17 cellular contexts compared by ENCODE assay signal in genomic region chr19:9801976-9802375, GRCh38. TPM values are rescaled to one million over a fixed set of nuclear protein-coding genes. Genes with fewer than 3 reads are reported as not detected.
DNase-seq lines count a peak whose midpoint lies in the region; ATAC-seq, FAIRE-seq and TF ChIP-seq lines count a peak whose summit lies in the region.
"Had no signal": no experiment of that assay in that cellular context is flagged by ENCODE, and none has a peak within 500 bp of the region (broad histone marks: within the 10 kb centered on the region; RNA-seq: fewer than 3 reads in every experiment).

No MANE protein-coding gene starts in this region.

- H3K27me3 Mint-ChIP-seq in H9 (ENCODE audit: low read depth) = no peaks in the 10 kb centered on the region
- H3K27me3 Mint-ChIP-seq: CD4-positive, alpha-beta memory T cell had no signal

- H3K9me1 ChIP-seq in K562 (ENCODE audit: control insufficient read depth, insufficient read depth, low read length) = no peaks in the 10 kb centered on the region

- in situ Hi-C loops in K562 (cut with MboI) = no loop called here

- no peak overlapping the region for H3K27ac Mint-ChIP-seq in H9

- H3K23ac ChIP-seq in H9 (ENCODE audit: insufficient read length, low read depth, low read length) = no peak overlapping the region

- H3K9me3 ChIP-seq in H9 (ENCODE audit: control insufficient read depth, low read depth, low read length) (no peaks in the 10 kb centered on the region), K562 (replicated peaks; ENCODE audit: control insufficient read depth, insufficient read depth, low read depth, low read length) (no peaks in the 10 kb centered on the region)
- H3K9me3 ChIP-seq: BE2C, Caco-2 had no signal

- no peaks in the 10 kb centered on the region for H3K4me1 ChIP-seq in H9 (ENCODE audit: insufficient read depth, low read length)
- no peaks in the 10 kb centered on the region for H3K4me1 ChIP-seq in K562 (replicated peaks in 1 of 2; ENCODE audit: control insufficient read depth in 2 of 2, insufficient read depth in 2 of 2, low read length in 2 of 2)
- H3K4me1 ChIP-seq: BE2C, Caco-2 had no signal

- TF ChIP-seq CTCF in H9 (conservative IDR thresholded peaks at IDR 0.05) (no peak), K562 (IDR thresholded peaks at IDR 0.05 in 2 of 3, conservative IDR thresholded peaks at IDR 0.05 in 1 of 3; ENCODE audit: insufficient read depth in 2 of 3, low read depth in 1 of 3, low read length in 3 of 3) (no peak), GM10266 (IDR thresholded peaks at IDR 0.05; ENCODE audit: control insufficient read depth, insufficient read depth, low read depth, missing control alignments) (no peak)

- H4K8ac ChIP-seq in H9 (replicated peaks; ENCODE audit: insufficient read length, low read depth, low read length) = no peak overlapping the region

- TF ChIP-seq POLR2A in K562 (conservative IDR thresholded peaks at IDR 0.05) = no peak

- FAIRE-seq in K562 (lab: Jason Lieb, UNC) = no peak
- FAIRE-seq: A204.1 had no signal

- ATAC-seq in K562 = peak; percentile 53; the same call in 2 of the 3 replicates
- ATAC-seq in HG02840 (IDR thresholded peaks at IDR 0.05; ENCODE audit: low FRiP score, unreplicated experiment) = no peak
- no peak for ATAC-seq in HG03442 (IDR thresholded peaks at IDR 0.05; ENCODE audit: unreplicated experiment)
- no peak for ATAC-seq in HG02938 (IDR thresholded peaks at IDR 0.05; ENCODE audit: unreplicated experiment)

- DNase-seq in ELF-1 (ENCODE audit: low read depth, low spot score) (peak; percentile 47), H9 (peak; percentile 69), K562 (ENCODE audit: extremely low read depth in 1 of 4, low spot score in 3 of 4) (peak in 2 of 4 experiments; percentile 37 to 38), iPS-NIHi7 (ENCODE audit: extremely low spot score) (peak; percentile 62), GM10266 (ENCODE audit: extremely low spot score) (no peak)
- DNase-seq: BE2C; Caco-2; CD4-positive, alpha-beta memory T cell; DND-41; GF-D8; KG1 had no signal

- WGBS in H9 (ENCODE audit: extremely low coverage, insufficient read length, low lambda C conversion rate) = no CpG with 5 or more reads among the region's 10 CpGs
- 74% methylated on average over 10 of the region's 10 CpGs for WGBS in K562 (ENCODE audit: insufficient coverage, low coverage, missing lambda C conversion rate)

- no peak overlapping the region for H2AK5ac ChIP-seq in H9 (ENCODE audit: insufficient read length, low read length)

- H2BK15ac ChIP-seq in H9 (ENCODE audit: low read depth, low read length) = no peak overlapping the region

- no peaks in the 10 kb centered on the region for H3K79me1 ChIP-seq in H9 (ENCODE audit: insufficient read depth, low read depth, low read length, poor library complexity, severe bottlenecking)

- no peak overlapping the region for H3K14ac ChIP-seq in H9 (ENCODE audit: insufficient read depth, low read length)

- no peak overlapping the region for H2BK12ac ChIP-seq in H9 (ENCODE audit: insufficient read length, low read depth, low read length)

- no peaks in the 10 kb centered on the region for H3K9me3 Mint-ChIP-seq in H9
- H3K9me3 Mint-ChIP-seq: CD4-positive, alpha-beta memory T cell had no signal

- no peak overlapping the region for H3K4me2 ChIP-seq in H9 (ENCODE audit: insufficient read depth, insufficient read length, low read length)
- no peak overlapping the region for H3K4me2 ChIP-seq in K562 (ENCODE audit: insufficient read depth, low read length)

- no peak overlapping the region for H2BK5ac ChIP-seq in H9 (ENCODE audit: insufficient read length, low read length)

- H3K4ac ChIP-seq in H9 (ENCODE audit: low read depth, low read length) = no peak overlapping the region

- no peak overlapping the region for H3T11ph ChIP-seq in H9 (ENCODE audit: low read length)

- no peak overlapping the region for H3K27ac ChIP-seq in H9 (ENCODE audit: insufficient read length, low read depth, low read length)
- no peak overlapping the region for H3K27ac ChIP-seq in K562 (ENCODE audit: extremely low read depth, low read depth, low read length)
- H3K27ac ChIP-seq: C4-2B, HL-60 had no signal

- no peak overlapping the region for H2BK120ac ChIP-seq in H9 (ENCODE audit: low read depth, low read length, poor library complexity, severe bottlenecking)

- no TSS peak for BruUV-seq in K562 (replicated peaks; lab: Mats Ljungman, UMichigan)

- no peaks in the 10 kb centered on the region for H3K23me2 ChIP-seq in H9 (ENCODE audit: insufficient read length, low read depth, low read length, poor library complexity, severe bottlenecking)

- no peak overlapping the region for H4K5ac ChIP-seq in H9 (ENCODE audit: insufficient read length, low read depth, low read length)

- H3K4me3 ChIP-seq in K562 = no peak overlapping the region

- no peak overlapping the region for H3K18ac ChIP-seq in H9 (ENCODE audit: insufficient read length, low read depth, low read length)

- no peaks in the 10 kb centered on the region for H4K20me1 ChIP-seq in H9 (ENCODE audit: control insufficient read depth, insufficient read depth, insufficient read length)
- H4K20me1 ChIP-seq in K562 (replicated peaks; ENCODE audit: control insufficient read depth, insufficient read depth, low read length) = no peaks in the 10 kb centered on the region

- H3K9ac ChIP-seq in H9 (ENCODE audit: extremely low read depth, insufficient read length, low read length) (no peak overlapping the region), K562 (ENCODE audit: insufficient read depth in 1 of 2, low read depth in 2 of 2, low read length in 2 of 2) (no peak overlapping the region)

- no peak overlapping the region for H2BK20ac ChIP-seq in H9 (ENCODE audit: low read depth, low read length, poor library complexity, severe bottlenecking)

- H2AFZ ChIP-seq in H9 (ENCODE audit: low read length) (no peak overlapping the region), K562 (ENCODE audit: low read depth, low read length) (no peak overlapping the region)

- intact Hi-C loops in K562 (cut with micrococcal nuclease) = no loop called here

- H3K56ac ChIP-seq in H9 (ENCODE audit: insufficient read length, low read depth, low read length) = no peak overlapping the region

- POLR2A ChIA-PET in K562 (lab: Yijun Ruan, JAX) = no interaction called here

- CTCF ChIA-PET in K562 (lab: Yijun Ruan, JAX; ENCODE audit: low intra/inter-chr PET ratio) = no interaction called here

- no peak overlapping the region; a peak in 1 of 5 replicates for H3K4me3 Mint-ChIP-seq in H9
- H3K4me3 Mint-ChIP-seq: CD4-positive, alpha-beta memory T cell had no signal

- H3K27me3 ChIP-seq in H9 (ENCODE audit: insufficient read depth, low read length) (no peaks in the 10 kb centered on the region), K562 (ENCODE audit: control insufficient read depth in 2 of 2, insufficient read depth in 2 of 2, low read length in 2 of 2) (no peaks in the 10 kb centered on the region)
- H3K27me3 ChIP-seq: BE2C had no signal

- H3K36me3 Mint-ChIP-seq in H9 (ENCODE audit: insufficient read depth in 1 of 3, low read depth in 3 of 3) = peaks cover 2 to 3% (median 2%) of the 10 kb centered on the region in 3 experiments; a peak in 5 of 7 replicates
- H3K36me3 Mint-ChIP-seq: CD4-positive, alpha-beta memory T cell had no signal

- H4K91ac ChIP-seq in H9 (ENCODE audit: insufficient read length, low read depth, low read length) = no peak overlapping the region

- H3K79me2 ChIP-seq in H9 (ENCODE audit: insufficient read depth, low read length) (no peaks in the 10 kb centered on the region), K562 (ENCODE audit: control insufficient read depth, insufficient read depth, low read length) (no peaks in the 10 kb centered on the region)

- H3K4me1 Mint-ChIP-seq in H9 = no peaks in the 10 kb centered on the region

- TF ChIP-seq EP300 in K562 (IDR thresholded peaks at IDR 0.05; ENCODE audit: low read length) = no peak

- H3K36me3 ChIP-seq in K562 (ENCODE audit: control insufficient read depth, insufficient read depth, low read length) = peaks cover 3% of the 10 kb centered on the region; the same call in 1 of the 3 replicates
- H3K36me3 ChIP-seq: BE2C had no signal

- TF ChIP-seq RAD21 in K562 (CRISPR knock-in tag; conservative IDR thresholded peaks at IDR 0.05 in 1 of 2, IDR thresholded peaks at IDR 0.05 in 1 of 2) = no peak

RNA-seq across cellular contexts. Expression of gene FBXL12, which starts 16.9 kb away (rescaled TPM):
- total RNA-seq in H9 (2021) = 31.8 and 34.9 TPM in 2 replicates
- 51.6 and 99.0 TPM in 2 replicates for total RNA-seq in K562 (2011; cell fraction: chromatin; rRNA removed; ENCODE audit: low replicate concordance)
- 82.6 and 111 TPM in 2 replicates for total RNA-seq in K562 (2011; cell fraction: nucleolus; rRNA removed)
- total RNA-seq in K562 (2011; cell fraction: nucleoplasm; rRNA removed) = 71.9 and 76.0 TPM in 2 replicates
- total RNA-seq in K562 (2014; rRNA removed) = 28.4 and 36.6 TPM in 2 replicates
- 11.8 and 12.8 TPM in 2 replicates for total RNA-seq in K562 (2014; rRNA removed; fragmentation: Illumina TruSeq; extraction: Trizol)
- 20.0 and 20.1 TPM in 2 replicates for total RNA-seq in K562 (2015; rRNA removed; fragmentation: Illumina TruSeq; extraction: Trizol)
- total RNA-seq in K562 (2021) = 37.1 and 37.7 TPM in 2 replicates
- 27.1 and 34.2 TPM in 2 replicates for polyA plus RNA-seq in K562 (2011; rRNA removed)
- 35.0 and 92.1 TPM in 2 replicates for polyA plus RNA-seq in K562 (2011; cell fraction: cytosol; rRNA removed)
- 50.1 and 90.2 TPM in 2 replicates for polyA plus RNA-seq in K562 (2011; cell fraction: nucleus; rRNA removed)
- polyA plus RNA-seq in K562 (2012) = 28.2 and 35.5 TPM in 2 replicates
- polyA plus RNA-seq in K562 (2014; fragmentation: Illumina TruSeq; extraction: Trizol) = 26.5 and 37.4 TPM in 2 replicates
- polyA plus RNA-seq in K562 (2014; fragmentation: Nextera tagmentation; extraction: Ambion mirVana) = 1 to 10 TPM; 2.7 to 3.9 TPM
- polyA plus RNA-seq in K562 (2014; rRNA removed) = 39.8 and 40.5 TPM in 2 replicates
- 9.5 and 11.8 TPM in 2 replicates for polyA minus RNA-seq in K562 (2011; rRNA and poly(A)+ RNA removed)
- polyA minus RNA-seq in K562 (2011; cell fraction: cytosol; rRNA and poly(A)+ RNA removed) = 18.6 and 19.3 TPM in 2 replicates
- 32.0 and 33.4 TPM in 2 replicates for polyA minus RNA-seq in K562 (2011; cell fraction: nucleus; rRNA and poly(A)+ RNA removed)

RNA-seq across cellular contexts. Expression of gene UBL5, which starts 25.7 kb away (rescaled TPM):
- total RNA-seq in H9 (2021) (393 and 405 TPM in 2 replicates), K562 (2014; rRNA removed) (424 and 564 TPM in 2 replicates), K562 (2014; rRNA removed; fragmentation: Illumina TruSeq; extraction: Trizol) (465 and 492 TPM in 2 replicates), K562 (2015; rRNA removed; fragmentation: Illumina TruSeq; extraction: Trizol) (383 and 410 TPM in 2 replicates), K562 (2021) (489 and 520 TPM in 2 replicates)
- 39.7 and 67.9 TPM in 2 replicates for total RNA-seq in K562 (2011; cell fraction: chromatin; rRNA removed; ENCODE audit: low replicate concordance)
- 97.9 and 112 TPM in 2 replicates for total RNA-seq in K562 (2011; cell fraction: nucleolus; rRNA removed)
- total RNA-seq in K562 (2011; cell fraction: nucleoplasm; rRNA removed) = 87.5 and 111 TPM in 2 replicates
- polyA plus RNA-seq in K562 (2011; rRNA removed) (833 and 989 TPM in 2 replicates), K562 (2014; fragmentation: Illumina TruSeq; extraction: Trizol) (602 and 613 TPM in 2 replicates), K562 (2014; fragmentation: Nextera tagmentation; extraction: Ambion mirVana) (1,000 to 10,000 TPM in 1 of 2 experiments, 100 to 1,000 TPM in 1; 995 to 1,140 TPM), K562 (2014; rRNA removed) (1,210 and 1,266 TPM in 2 replicates)
- polyA plus RNA-seq in K562 (2011; cell fraction: cytosol; rRNA removed) = 727 and 1,456 TPM in 2 replicates
- polyA plus RNA-seq in K562 (2011; cell fraction: nucleus; rRNA removed) = 352 and 598 TPM in 2 replicates
- polyA plus RNA-seq in K562 (2012) = 383 and 1,143 TPM in 2 replicates
- polyA minus RNA-seq in K562 (2011; rRNA and poly(A)+ RNA removed) = 303 and 304 TPM in 2 replicates
- 86.1 and 91.4 TPM in 2 replicates for polyA minus RNA-seq in K562 (2011; cell fraction: cytosol; rRNA and poly(A)+ RNA removed)
- polyA minus RNA-seq in K562 (2011; cell fraction: nucleus; rRNA and poly(A)+ RNA removed) = 33.3 and 49.1 TPM in 2 replicates

RNA-seq across cellular contexts. Expression of gene PIN1, which starts 33.1 kb away (rescaled TPM):
- total RNA-seq in H9 (2021) = 106 and 110 TPM in 2 replicates
- 28.9 and 74.2 TPM in 2 replicates for total RNA-seq in K562 (2011; cell fraction: chromatin; rRNA removed; ENCODE audit: low replicate concordance)
- 53.7 and 55.2 TPM in 2 replicates for total RNA-seq in K562 (2011; cell fraction: nucleolus; rRNA removed)
- total RNA-seq in K562 (2011; cell fraction: nucleoplasm; rRNA removed) = 39.3 and 42.7 TPM in 2 replicates
- total RNA-seq in K562 (2014; rRNA removed) = 178 and 240 TPM in 2 replicates
- total RNA-seq in K562 (2014; rRNA removed; fragmentation: Illumina TruSeq; extraction: Trizol) = 16.7 and 24.2 TPM in 2 replicates
- 55.8 and 60.9 TPM in 2 replicates for total RNA-seq in K562 (2015; rRNA removed; fragmentation: Illumina TruSeq; extraction: Trizol)
- total RNA-seq in K562 (2021) = 97.6 and 104 TPM in 2 replicates
- 42.5 and 48.1 TPM in 2 replicates for polyA plus RNA-seq in K562 (2011; rRNA removed)
- 72.1 and 158 TPM in 2 replicates for polyA plus RNA-seq in K562 (2011; cell fraction: cytosol; rRNA removed)
- polyA plus RNA-seq in K562 (2011; cell fraction: nucleus; rRNA removed) = 44.6 and 79.3 TPM in 2 replicates
- 74.0 and 77.2 TPM in 2 replicates for polyA plus RNA-seq in K562 (2012)
- 19.6 and 58.2 TPM in 2 replicates for polyA plus RNA-seq in K562 (2014; fragmentation: Illumina TruSeq; extraction: Trizol)
- polyA plus RNA-seq in K562 (2014; fragmentation: Nextera tagmentation; extraction: Ambion mirVana) = 1 to 10 TPM; 1.6 to 4.1 TPM
- polyA plus RNA-seq in K562 (2014; rRNA removed) = 131 and 180 TPM in 2 replicates
- 6.7 and 10.2 TPM in 2 replicates for polyA minus RNA-seq in K562 (2011; rRNA and poly(A)+ RNA removed)
- polyA minus RNA-seq in K562 (2011; cell fraction: cytosol; rRNA and poly(A)+ RNA removed) = 21.9 and 23.9 TPM in 2 replicates
- 14.3 and 14.9 TPM in 2 replicates for polyA minus RNA-seq in K562 (2011; cell fraction: nucleus; rRNA and poly(A)+ RNA removed)

RNA-seq across cellular contexts. Expression of gene ZNF846, which starts 33.4 kb away (rescaled TPM):
- total RNA-seq in H9 (2021) (8.1 and 9.2 TPM in 2 replicates), K562 (2014; rRNA removed) (4.5 and 5.2 TPM in 2 replicates), K562 (2014; rRNA removed; fragmentation: Illumina TruSeq; extraction: Trizol) (8.5 and 8.6 TPM in 2 replicates), K562 (2015; rRNA removed; fragmentation: Illumina TruSeq; extraction: Trizol) (6.8 and 8.7 TPM in 2 replicates), K562 (2021) (5.1 and 7.8 TPM in 2 replicates)
- 16.6 and 37.0 TPM in 2 replicates for total RNA-seq in K562 (2011; cell fraction: chromatin; rRNA removed; ENCODE audit: low replicate concordance)
- 12.7 and 14.3 TPM in 2 replicates for total RNA-seq in K562 (2011; cell fraction: nucleolus; rRNA removed)
- total RNA-seq in K562 (2011; cell fraction: nucleoplasm; rRNA removed) = 18.8 and 24.1 TPM in 2 replicates
- polyA plus RNA-seq in K562 (2011; rRNA removed) (6.0 and 8.5 TPM in 2 replicates), K562 (2014; fragmentation: Illumina TruSeq; extraction: Trizol) (6.2 and 6.8 TPM in 2 replicates), K562 (2014; fragmentation: Nextera tagmentation; extraction: Ambion mirVana) (1 to 10 TPM; 4.1 to 4.5 TPM), K562 (2014; rRNA removed) (8.6 and 11.1 TPM in 2 replicates)
- 3.3 and 4.8 TPM in 2 replicates for polyA plus RNA-seq in K562 (2011; cell fraction: cytosol; rRNA removed)
- 8.7 and 13.1 TPM in 2 replicates for polyA plus RNA-seq in K562 (2011; cell fraction: nucleus; rRNA removed)
- polyA plus RNA-seq in K562 (2012) = 7.9 and 10.4 TPM in 2 replicates
- polyA minus RNA-seq in K562 (2011; rRNA and poly(A)+ RNA removed) = 9.9 and 11.9 TPM in 2 replicates
- 2.0 and 4.5 TPM in 2 replicates for polyA minus RNA-seq in K562 (2011; cell fraction: cytosol; rRNA and poly(A)+ RNA removed)
- 9.2 and 10.4 TPM in 2 replicates for polyA minus RNA-seq in K562 (2011; cell fraction: nucleus; rRNA and poly(A)+ RNA removed)
